In genomic region chr1:46448109-46448911, GRCh38 we compare ENCODE assay signal across 11 cellular contexts. TPM values are rescaled to one million over a fixed set of nuclear protein-coding genes. Genes with fewer than 3 reads are reported as not detected.
DNase-seq lines count a peak whose midpoint lies in the region; ATAC-seq and TF ChIP-seq lines count a peak whose summit lies in the region.
"Had no signal": no experiment of that assay in that cellular context is flagged by ENCODE, and none has a peak within 500 bp of the region (broad histone marks: within the 10 kb centered on the region; RNA-seq: fewer than 3 reads in every experiment).

No MANE protein-coding gene starts in this region.

- no peak overlapping the region for H2BK120ac ChIP-seq in mesendoderm (ENCODE audit: low read depth, low read length)

- no peak overlapping the region for H3K18ac ChIP-seq in mesendoderm (ENCODE audit: low read length)

- 1 to 2% methylated on average over 76 of the region's 76 CpGs for WGBS in ectodermal cell, 2 experiments
- no CpG with 5 or more reads among the region's 76 CpGs for WGBS in mesendoderm (ENCODE audit: extremely low coverage, insufficient coverage, low lambda C conversion rate)

- no peak overlapping the region for H4K5ac ChIP-seq in mesendoderm (ENCODE audit: low read length)

- peak overlapping the region; percentile 35 for H3K4me3 Mint-ChIP-seq in T-helper 2 cell treated with Interferon-gamma antibody and Interleukin-4, amounts not matched to agents 5 μg/mL and 100 μg/mL, for 36 hours
- H3K4me3 Mint-ChIP-seq: activated CD4-positive, alpha-beta memory T cell treated with anti-CD3 and anti-CD28 coated beads, Interleukin-2, amount 10 ng/mL, durations not matched to agents 7 days and 5 days had no signal

- no peak overlapping the region for H2AK5ac ChIP-seq in mesendoderm (ENCODE audit: low read length)

- H3K4me2 ChIP-seq in mesendoderm (ENCODE audit: low read length), result peak overlapping the region; percentile 5

- no peak overlapping the region for H3K23ac ChIP-seq in mesendoderm (ENCODE audit: low read length)

- no peak for DNase-seq in T-helper 2 cell treated with Interferon-gamma antibody and Interleukin-4, amounts not matched to agents 5 μg/mL and 100 μg/mL, for 36 hours (ENCODE audit: low spot score)
- DNase-seq in T-helper 2 cell, result no peak
- peak; percentile 49 for DNase-seq in mesendoderm
- no peak for DNase-seq in thoracic aorta (ENCODE audit: low spot score)
- DNase-seq in stimulated activated CD4-positive, alpha-beta T cell treated with anti-CD3 and anti-CD28 coated beads, Interleukin-12 subunit alpha, Interleukin-12 subunit beta, amount 100 ng/mL, for 4 hours, result no peak
- DNase-seq in NCI-H446 treated with DMSO at 0.1 percent for 48 hours (lab: John Stamatoyannopoulos, UW), result no peak
- no peak for DNase-seq in superior temporal gyrus (ENCODE audit: extremely low spot score)
- DNase-seq: activated CD4-positive, alpha-beta memory T cell treated with anti-CD3 and anti-CD28 coated beads, Interleukin-2, amount 10 ng/mL, durations not matched to agents 7 days and 5 days had no signal

- H3K9me3 Mint-ChIP-seq in T-helper 2 cell treated with Interferon-gamma antibody and Interleukin-4, amounts not matched to agents 5 μg/mL and 100 μg/mL, for 36 hours, result no peaks in the 10 kb centered on the region
- H3K9me3 Mint-ChIP-seq: activated CD4-positive, alpha-beta memory T cell treated with anti-CD3 and anti-CD28 coated beads, Interleukin-2, amount 10 ng/mL, durations not matched to agents 7 days and 5 days had no signal

- peak overlapping the region; percentile 17 for H3K56ac ChIP-seq in mesendoderm (ENCODE audit: low read length)

- H4K8ac ChIP-seq in mesendoderm (ENCODE audit: low read depth, low read length), result no peak overlapping the region

- no peaks in the 10 kb centered on the region for H3K79me2 ChIP-seq in mesendoderm (ENCODE audit: control insufficient read depth, insufficient read depth, low read length)

- peaks cover 96% of the 10 kb centered on the region for H3K27me3 ChIP-seq in ectodermal cell (ENCODE audit: control insufficient read depth, insufficient read depth, low read length, poor library complexity, severe bottlenecking)
- peaks cover 58% of the 10 kb centered on the region for H3K27me3 ChIP-seq in mesendoderm (ENCODE audit: insufficient read depth, low read length, poor library complexity)
- H3K27me3 ChIP-seq in thoracic aorta (replicated peaks; ENCODE audit: insufficient read depth), result no peaks in the 10 kb centered on the region

- H3K27ac ChIP-seq in ectodermal cell (ENCODE audit: insufficient read depth, low read depth, low read length, poor library complexity, severe bottlenecking), result no peak overlapping the region
- H3K27ac ChIP-seq in mesendoderm (ENCODE audit: low read depth, low read length), result no peak overlapping the region
- no peak overlapping the region for H3K27ac ChIP-seq in thoracic aorta

- TF ChIP-seq CTCF in thoracic aorta (IDR thresholded peaks at IDR 0.05), result no peak

- H3K36me3 Mint-ChIP-seq in T-helper 2 cell treated with Interferon-gamma antibody and Interleukin-4, amounts not matched to agents 5 μg/mL and 100 μg/mL, for 36 hours (ENCODE audit: low read depth), result no peaks in the 10 kb centered on the region

- H3K36me3 ChIP-seq in ectodermal cell (ENCODE audit: control insufficient read depth, insufficient read depth, low read length), result no peaks in the 10 kb centered on the region
- H3K36me3 ChIP-seq in mesendoderm (ENCODE audit: control insufficient read depth, insufficient read depth, low read length), result no peaks in the 10 kb centered on the region
- no peaks in the 10 kb centered on the region for H3K36me3 ChIP-seq in thoracic aorta

- ATAC-seq in thoracic aorta (ENCODE audit: insufficient number of reproducible peaks, low FRiP score, low read depth), result no peak

- H3K27me3 Mint-ChIP-seq in T-helper 2 cell treated with Interferon-gamma antibody and Interleukin-4, amounts not matched to agents 5 μg/mL and 100 μg/mL, for 36 hours (ENCODE audit: low read depth), result peaks cover 78% of the 10 kb centered on the region

- peaks cover 21% of the 10 kb centered on the region for H3K4me1 ChIP-seq in ectodermal cell (ENCODE audit: control insufficient read depth, insufficient read depth, low read length)
- no peaks in the 10 kb centered on the region for H3K4me1 ChIP-seq in mesendoderm (ENCODE audit: control insufficient read depth, low read depth, low read length)
- H3K4me1 ChIP-seq in thoracic aorta (ENCODE audit: control insufficient read depth in 1 of 2, low read depth in 2 of 2), result peaks cover 4 to 11% of the 10 kb centered on the region in 2 donors

- H3K4me3 ChIP-seq in ectodermal cell (ENCODE audit: insufficient read depth, low read depth, low read length) (peak overlapping the region; percentile 27), mesendoderm (ENCODE audit: low read length) (no peak overlapping the region), thoracic aorta (peak overlapping the region; percentile 67)

- no peak overlapping the region for H2BK5ac ChIP-seq in mesendoderm (ENCODE audit: low read length)

- H3K4ac ChIP-seq in mesendoderm (ENCODE audit: low read depth, low read length), result no peak overlapping the region

- peaks cover 6% of the 10 kb centered on the region for H3K4me1 Mint-ChIP-seq in T-helper 2 cell treated with Interferon-gamma antibody and Interleukin-4, amounts not matched to agents 5 μg/mL and 100 μg/mL, for 36 hours (ENCODE audit: low read depth)

- no peak overlapping the region for H2BK15ac ChIP-seq in mesendoderm (replicated peaks; ENCODE audit: low read depth)

- no peak overlapping the region for H3K27ac Mint-ChIP-seq in T-helper 2 cell treated with Interferon-gamma antibody and Interleukin-4, amounts not matched to agents 5 μg/mL and 100 μg/mL, for 36 hours
- H3K27ac Mint-ChIP-seq: activated CD4-positive, alpha-beta memory T cell treated with anti-CD3 and anti-CD28 coated beads, Interleukin-2, amount 10 ng/mL, durations not matched to agents 7 days and 5 days had no signal

- H3K9me3 ChIP-seq in ectodermal cell (ENCODE audit: control insufficient read depth, low read length) (no peaks in the 10 kb centered on the region), thoracic aorta (no peaks in the 10 kb centered on the region)

- H3K9ac ChIP-seq in mesendoderm (ENCODE audit: low read length), result peak overlapping the region; percentile 20

- no peaks in the 10 kb centered on the region for H3K79me1 ChIP-seq in mesendoderm (ENCODE audit: low read length)

RNA-seq across cellular contexts. Expression of gene DMBX1, which starts 41.3 kb away (rescaled TPM):
- polyA plus RNA-seq in ectodermal cell (2013, experiment 1 of 4), result 19.6 TPM
- 30.9 TPM for polyA plus RNA-seq in ectodermal cell (2013, experiment 2 of 4)
- polyA plus RNA-seq in ectodermal cell (2013, experiment 3 of 4), result 23.8 TPM
- polyA plus RNA-seq in ectodermal cell (2013, experiment 4 of 4), result 21.4 TPM
- 0.03 TPM for polyA plus RNA-seq in mesendoderm (2013, experiment 1 of 2)
- polyA plus RNA-seq in mesendoderm (2013, experiment 2 of 2), result 0.03 TPM
- total RNA-seq in thoracic aorta, result not detected
- total RNA-seq: HT1080, mononuclear cell had no signal

RNA-seq across cellular contexts. Expression of gene FAAH, which starts 54.2 kb away (rescaled TPM):
- polyA plus RNA-seq in ectodermal cell (2013, experiment 1 of 4), result 5.9 TPM
- 6.3 TPM for polyA plus RNA-seq in ectodermal cell (2013, experiment 2 of 4)
- polyA plus RNA-seq in ectodermal cell (2013, experiment 3 of 4), result 3.4 TPM
- polyA plus RNA-seq in ectodermal cell (2013, experiment 4 of 4), result 5.4 TPM
- polyA plus RNA-seq in mesendoderm (2013, experiment 1 of 2), result 3.3 TPM
- 3.3 TPM for polyA plus RNA-seq in mesendoderm (2013, experiment 2 of 2)
- 10 to 100 TPM; 14.1 to 21.9 TPM for total RNA-seq in thoracic aorta
